In genomic region chr9:90773593-90773992, GRCh38 we compare ENCODE assay signal across 9 cellular contexts. TPM values are rescaled to one million over a fixed set of nuclear protein-coding genes. Genes with fewer than 3 reads are reported as not detected.
DNase-seq lines count a peak whose midpoint lies in the region; ATAC-seq, FAIRE-seq and TF ChIP-seq lines count a peak whose summit lies in the region.
"Had no signal": no experiment of that assay in that cellular context is flagged by ENCODE, and none has a peak within 500 bp of the region (broad histone marks: within the 10 kb centered on the region; RNA-seq: fewer than 3 reads in every experiment).

No MANE protein-coding gene starts in this region.

- TF ChIP-seq POLR2A in heart left ventricle (IDR thresholded peaks at IDR 0.05): no peak

- no peaks in the 10 kb centered on the region for H3K9me3 ChIP-seq in heart left ventricle
- H3K9me3 ChIP-seq in right atrium auricular region: no peaks in the 10 kb centered on the region

- peaks cover 0 to 9% (median 0%) of the 10 kb centered on the region in 9 donors for H3K27me3 ChIP-seq in heart left ventricle
- H3K27me3 ChIP-seq in right atrium auricular region: no peaks in the 10 kb centered on the region

- 78 to 89% (median 86%) methylated on average over 1 of the region's 1 CpG for WGBS in heart left ventricle, 4 donors

- intact Hi-C loops in heart left ventricle (cut with DNase I): loop anchor here in 1 of 10 donors (5.0 kb wide), 1 partner anchor 94 kb away; no protein-coding TSS in a partner anchor

- H3K36me3 ChIP-seq in heart left ventricle (no peaks in the 10 kb centered on the region), right atrium auricular region (no peaks in the 10 kb centered on the region)

- ATAC-seq in heart left ventricle (peak in 2 of 4 donors; percentile 55 to 68), HG03095 (IDR thresholded peaks at IDR 0.05; ENCODE audit: unreplicated experiment) (no peak), GM21723 (IDR thresholded peaks at IDR 0.05; ENCODE audit: unreplicated experiment) (no peak)

- H3K27ac ChIP-seq in heart left ventricle: no peak overlapping the region
- H3K27ac ChIP-seq in right atrium auricular region: no peak overlapping the region

- TF ChIP-seq CTCF in heart left ventricle (IDR thresholded peaks at IDR 0.05) (peak in 9 of 12 donors; percentile 15 to 42 (median 28)), right atrium auricular region (IDR thresholded peaks at IDR 0.05) (peak in 1 of 2 donors; percentile 46)

- FAIRE-seq in urothelium cell line (lab: Jason Lieb, UNC): no peak

- peaks cover 0 to 31% (median 0%) of the 10 kb centered on the region in 12 donors for H3K4me1 ChIP-seq in heart left ventricle
- no peaks in the 10 kb centered on the region for H3K4me1 ChIP-seq in right atrium auricular region

- no peak for DNase-seq in heart left ventricle
- no peak for DNase-seq in right atrium auricular region (ENCODE audit: low spot score)
- DNase-seq in NCI-H69 (lab: John Stamatoyannopoulos, UW): peak; percentile 61
- peak; percentile 68 for DNase-seq in germinal center (ENCODE audit: low spot score)
- peak; percentile 50 for DNase-seq in urothelium cell line (ENCODE audit: low spot score)
- DNase-seq in dermis blood vessel endothelial cell: no peak
- DNase-seq: activated CD4-positive, alpha-beta T cell treated with anti-CD3 and anti-CD28 coated beads for 48 hours had no signal

- H3K4me3 ChIP-seq in heart left ventricle: no peak overlapping the region
- no peak overlapping the region for H3K4me3 ChIP-seq in right atrium auricular region

RNA-seq across cellular contexts. Expression of gene SYK, which starts 28.0 kb away (rescaled TPM):
- total RNA-seq in heart left ventricle (10 to 100 TPM in 2 of 9 donors, 1 to 10 TPM in 7; 1.5 to 41.3 (median 3.0) TPM), right atrium auricular region (1 to 10 TPM; 3.4 to 6.3 TPM), dermis blood vessel endothelial cell (under 0.01 TPM in 1 of 2 replicates, not detected in the other)
- polyA plus RNA-seq in heart left ventricle: 1 to 10 TPM in 1 of 2 donors, under 1 TPM in 1; 0.53 to 1.3 TPM

Comparison
In these comparisons a context has a peak if more than half of its experiments do, and no peak if none do; other contexts are left out.
1. DNase-seq: peak in NCI-H69 (single experiment), germinal center (single experiment) and urothelium cell line (single experiment); none in heart left ventricle (0 of 5), right atrium auricular region (single experiment) and dermis blood vessel endothelial cell (single experiment).